6 cellular contexts compared by ENCODE assay signal in genomic region chr9:94340750-94341149, GRCh38. TPM values are rescaled to one million over a fixed set of nuclear protein-coding genes. Genes with fewer than 3 reads are reported as not detected.
"Had no signal": no experiment of that assay in that cellular context is flagged by ENCODE, and none has a peak within 500 bp of the region (broad histone marks: within the 10 kb centered on the region; RNA-seq: fewer than 3 reads in every experiment).

No MANE protein-coding gene starts in this region.

RNA-seq across cellular contexts. Expression of gene NUTM2F, which starts 12.3 kb away (rescaled TPM):
- total RNA-seq: HT-29, HT1080, IMR-90, K562 had no signal
- polyA plus RNA-seq: HepG2, IgD-negative memory B cell, IMR-90 had no signal
